Comparison of ENCODE assay signal across 8 cellular contexts in genomic region chr15:30903497-30904187, GRCh38.
A peak's percentile ranks its signal among the peaks of the same experiment; 100 is the strongest.
DNase-seq lines count a peak whose midpoint lies in the region; ATAC-seq, FAIRE-seq and TF ChIP-seq lines count a peak whose summit lies in the region.

Gene FAN1, plus strand, starts transcription at chr15:30903915. Its CDS starts 749 bp downstream, at chr15:30904664.

- DNase-seq in GM19239 (ENCODE audit: insufficient read length, low spot score), result peak; percentile 86
- peak; percentile 76 for DNase-seq in activated T-cell treated with anti-CD3 and anti-CD28 coated beads, Interleukin-2, amount 50 U/mL, for 1 hour
- peak; percentile 88 to 89 for DNase-seq in erythroblast (lab: John Stamatoyannopoulos, UW)
- DNase-seq in stimulated activated CD8-positive, alpha-beta memory T cell treated with anti-CD3 and anti-CD28 coated beads, Interleukin-4, amount 100 ng/mL, for 4 hours (ENCODE audit: low read depth in 2 of 2, low spot score in 1 of 2), result peak; percentile 56 to 68

- H3K36me3 ChIP-seq in BLaER1 (peaks cover 6% of the 10 kb centered on the region), OCI-LY1 (ENCODE audit: insufficient read depth, low read length) (peaks cover 5% of the 10 kb centered on the region; the same call in 1 of the 2 replicates), mucosa of rectum (ENCODE audit: control insufficient read depth in 2 of 2, insufficient read depth in 2 of 2, low read length in 2 of 2) (no peaks in the 10 kb centered on the region)

- H4K20me1 ChIP-seq in BLaER1 (no peaks in the 10 kb centered on the region), OCI-LY1 (ENCODE audit: insufficient read depth, low read length) (no peaks in the 10 kb centered on the region)

- peak within 1 kb of the TSS; percentile 89 for H3K4me2 ChIP-seq in BLaER1
- H3K4me2 ChIP-seq in OCI-LY1 (ENCODE audit: low read length), result peak within 1 kb of the TSS; percentile 63

- no peaks in the 10 kb centered on the region for H3F3A ChIP-seq in OCI-LY1 (ENCODE audit: insufficient read depth, low read length)

- ATAC-seq in HG03457 (IDR thresholded peaks at IDR 0.05; ENCODE audit: unreplicated experiment), result peak; percentile 64

- H3K4me1 ChIP-seq in BLaER1, result peaks cover 38% of the 10 kb centered on the region
- peaks cover 46% of the 10 kb centered on the region for H3K4me1 ChIP-seq in OCI-LY1 (ENCODE audit: insufficient read depth, low read length, severe bottlenecking)
- peaks cover 0 to 19% of the 10 kb centered on the region in 2 donors for H3K4me1 ChIP-seq in mucosa of rectum (ENCODE audit: control insufficient read depth in 2 of 2, insufficient read depth in 2 of 2, low read length in 2 of 2)

- H3K4me3 ChIP-seq in BLaER1, result peak within 1 kb of the TSS; percentile 74
- H3K4me3 ChIP-seq in OCI-LY1 (ENCODE audit: low read depth, low read length, poor library complexity, severe bottlenecking), result peak within 1 kb of the TSS; percentile 69
- peak within 1 kb of the TSS; percentile 80 to 94 for H3K4me3 ChIP-seq in mucosa of rectum (ENCODE audit: low read length in 2 of 2)

- peak; percentile 75 for FAIRE-seq in GM19239 (lab: Jason Lieb, UNC)

- 0 out of 2 replicates have a peak within 1 kb of the TSS, but pooled peaks have one; percentile 0 for H2AFZ ChIP-seq in OCI-LY1 (ENCODE audit: low read length)

- H3K9me2 ChIP-seq in OCI-LY1 (ENCODE audit: low read depth, low read length), result no peaks in the 10 kb centered on the region

- H3K9me3 ChIP-seq in BLaER1, result no peaks in the 10 kb centered on the region
- H3K9me3 ChIP-seq in OCI-LY1 (ENCODE audit: low read length), result no peaks in the 10 kb centered on the region
- no peaks in the 10 kb centered on the region for H3K9me3 ChIP-seq in mucosa of rectum (ENCODE audit: control insufficient read depth in 2 of 2, low read length in 2 of 2)

- H3K27ac ChIP-seq in BLaER1, result peak within 1 kb of the TSS; percentile 75
- peak within 1 kb of the TSS; percentile 72 for H3K27ac ChIP-seq in OCI-LY1 (ENCODE audit: low read depth, low read length, poor library complexity, severe bottlenecking)
- peak within 1 kb of the TSS; percentile 64 to 73 for H3K27ac ChIP-seq in mucosa of rectum (ENCODE audit: low read depth in 2 of 2, low read length in 2 of 2)

- TF ChIP-seq CTCF in OCI-LY1 (IDR thresholded peaks at IDR 0.05; ENCODE audit: low read length), result peak; percentile 45

- H3K79me2 ChIP-seq in OCI-LY1 (ENCODE audit: insufficient read depth, low read length), result no peaks in the 10 kb centered on the region

- H3K27me3 ChIP-seq in BLaER1 (no peaks in the 10 kb centered on the region), OCI-LY1 (ENCODE audit: insufficient read depth, low read length) (no peaks in the 10 kb centered on the region), mucosa of rectum (ENCODE audit: control insufficient read depth in 2 of 2, insufficient read depth in 2 of 2, low read length in 2 of 2) (no peaks in the 10 kb centered on the region)

- H3K9ac ChIP-seq in BLaER1 (peak within 1 kb of the TSS; percentile 76), OCI-LY1 (ENCODE audit: low read length) (peak within 1 kb of the TSS; percentile 68), mucosa of rectum (ENCODE audit: low read depth in 1 of 2, low read length in 2 of 2) (peak within 1 kb of the TSS; percentile 80 to 82)

- TF ChIP-seq POLR2A in erythroblast (IDR thresholded peaks at IDR 0.05; ENCODE audit: low read length), result peak; percentile 70

Comparison
In these comparisons a context has a peak if more than half of its experiments do, and no peak if none do; other contexts are left out.
1. Peak in every context shown above with its lines: DNase-seq, ATAC-seq, H3K4me3 ChIP-seq and H3K27ac ChIP-seq.